In genomic region chr6:135901776-135902524, GRCh38 we compare ENCODE assay signal across 8 cellular contexts. TPM values are rescaled to one million over a fixed set of nuclear protein-coding genes. Genes with fewer than 3 reads are reported as not detected.
A peak's percentile ranks its signal among the peaks of the same experiment; 100 is the strongest.
DNase-seq lines count a peak whose midpoint lies in the region; ATAC-seq and TF ChIP-seq lines count a peak whose summit lies in the region.
"Had no signal": no experiment of that assay in that cellular context is flagged by ENCODE, and none has a peak within 500 bp of the region (broad histone marks: within the 10 kb centered on the region; RNA-seq: fewer than 3 reads in every experiment).

No MANE protein-coding gene starts in this region.

- peak overlapping the region in 1 of 2 donors; percentile 29 for H3K9ac ChIP-seq in stomach smooth muscle (ENCODE audit: low read length in 2 of 2)

- H3K9me3 ChIP-seq in breast epithelium: no peaks in the 10 kb centered on the region
- H3K9me3 ChIP-seq in left lung: no peaks in the 10 kb centered on the region
- peaks cover 0 to 2% of the 10 kb centered on the region in 2 donors for H3K9me3 ChIP-seq in stomach smooth muscle (ENCODE audit: control insufficient read depth in 2 of 2, low read length in 2 of 2)

- peak; percentile 50 for ATAC-seq in left lung
- no peak for ATAC-seq in stimulated activated naive CD8-positive, alpha-beta T cell treated with anti-CD3 and anti-CD28 coated beads, Interleukin-15, Interleukin-2, amounts not matched to agents 100 U/mL and 50 U/mL, for 24 hours
- ATAC-seq: HCT116 had no signal

- no peaks in the 10 kb centered on the region for H3K27me3 ChIP-seq in breast epithelium
- no peaks in the 10 kb centered on the region for H3K27me3 ChIP-seq in left lung
- H3K27me3 ChIP-seq in stomach smooth muscle (ENCODE audit: control insufficient read depth in 1 of 2, insufficient read depth in 2 of 2, low read length in 2 of 2): no peaks in the 10 kb centered on the region

- TF ChIP-seq POLR2A in breast epithelium (IDR thresholded peaks at IDR 0.05): no peak

- no peaks in the 10 kb centered on the region for H3K4me1 ChIP-seq in breast epithelium
- peaks cover 0 to 7% of the 10 kb centered on the region in 2 donors for H3K4me1 ChIP-seq in left lung
- peaks cover 7% of the 10 kb centered on the region for H3K4me1 ChIP-seq in stomach smooth muscle (ENCODE audit: control insufficient read depth, insufficient read depth, low read length)

- DNase-seq in LHCN-M2 (ENCODE audit: low read depth) (peak; percentile 86), breast epithelium (ENCODE audit: low spot score in 2 of 2) (no peak), left lung (no peak), HuH-7 (ENCODE audit: low spot score) (no peak)
- DNase-seq in activated CD8-positive, alpha-beta memory T cell treated with anti-CD3 and anti-CD28 coated beads for 24 hours: no peak
- DNase-seq in stimulated activated naive CD8-positive, alpha-beta T cell treated with anti-CD3 and anti-CD28 coated beads, Interleukin-15, Interleukin-2, amounts not matched to agents 100 U/mL and 50 U/mL, for 24 hours: no peak

- H3K4me3 ChIP-seq in breast epithelium: peak overlapping the region in 2 of 3 donors; percentile 19 to 44
- H3K4me3 ChIP-seq in left lung: no peak overlapping the region
- H3K4me3 ChIP-seq in stomach smooth muscle (ENCODE audit: low read length in 2 of 2): peak overlapping the region in 1 of 2 donors; percentile 47

- no peak for TF ChIP-seq CTCF in breast epithelium (IDR thresholded peaks at IDR 0.05)
- no peak for TF ChIP-seq CTCF in left lung (IDR thresholded peaks at IDR 0.05)

- H3K27ac ChIP-seq in breast epithelium (peak overlapping the region; percentile 34 to 68), left lung (peak overlapping the region in 1 of 2 donors; percentile 14), stomach smooth muscle (ENCODE audit: low read length) (peak overlapping the region; percentile 71)

- intact Hi-C loops in breast epithelium (cut with DNase I; ENCODE audit: low total_unique reads) (no loop called here), left lung (cut with DNase I) (no loop called here)

- H3K36me3 ChIP-seq in breast epithelium: no peaks in the 10 kb centered on the region
- H3K36me3 ChIP-seq in left lung: no peaks in the 10 kb centered on the region
- H3K36me3 ChIP-seq in stomach smooth muscle (ENCODE audit: control insufficient read depth in 2 of 2, insufficient read depth in 2 of 2, low read length in 2 of 2): no peaks in the 10 kb centered on the region

RNA-seq across cellular contexts. Expression of gene PDE7B, which starts 50.4 kb away (rescaled TPM):
- total RNA-seq in LHCN-M2 (2014; rRNA removed) (1.2 and 1.5 TPM in 2 replicates), breast epithelium (1 to 10 TPM; 3.4 to 5.2 (median 5.1) TPM), left lung (1 to 10 TPM; 1.3 to 1.5 TPM)
- polyA plus RNA-seq in LHCN-M2 (2012): 0.15 TPM

Comparison
In these comparisons a context has a peak if more than half of its experiments do, and no peak if none do; other contexts are left out.
1. H3K4me3 ChIP-seq: peak in breast epithelium (2 of 3); none in left lung (0 of 2).